In genomic region chr6:20349225-20349624, GRCh38 we compare ENCODE assay signal across 1 cellular context.
TF ChIP-seq lines count a peak whose summit lies in the region.

No MANE protein-coding gene starts in this region.

TF ChIP-seq in GM12878, 131 proteins besides CTCF, POLR2A, EP300 and RAD21 (continued from another document):
- TF ChIP-seq PKNOX1 (IDR thresholded peaks at IDR 0.05), result peak; percentile 81
- TF ChIP-seq CUX1 (IDR thresholded peaks at IDR 0.05; ENCODE audit: insufficient replicate concordance, low read depth, low read length), result peak; percentile 52
